21 cellular contexts compared by ENCODE assay signal in the genomic region with DNA sequence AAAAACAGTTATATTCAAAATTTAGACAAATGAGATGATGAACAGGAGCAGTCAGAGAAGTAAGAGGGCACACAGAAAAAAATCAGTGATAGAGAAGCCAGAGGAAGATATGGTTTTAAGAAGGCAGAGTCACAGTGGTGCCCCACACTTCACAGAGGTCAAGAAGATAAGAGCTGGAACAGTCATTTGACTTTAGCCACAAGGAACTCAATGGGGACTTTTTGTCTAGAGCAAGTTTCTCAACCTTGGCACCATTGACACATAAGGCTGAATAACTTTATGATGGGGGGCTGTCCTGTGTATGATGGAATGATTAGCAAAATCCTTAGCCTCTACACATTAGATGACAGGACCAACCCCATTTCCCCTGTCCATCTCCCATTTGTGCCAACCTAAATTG.
A peak's percentile ranks its signal among the peaks of the same experiment; 100 is the strongest.
DNase-seq lines count a peak whose midpoint lies in the region; ATAC-seq and TF ChIP-seq lines count a peak whose summit lies in the region.
"Had no signal": no experiment of that assay in that cellular context is flagged by ENCODE, and none has a peak within 500 bp of the region (broad histone marks: within the 10 kb centered on the region; RNA-seq: fewer than 3 reads in every experiment).

No MANE protein-coding gene starts in this region.

- peak overlapping the region in 1 of 2 donors; percentile 4 for H3K4me3 Mint-ChIP-seq in activated T-cell treated with anti-CD3 and anti-CD28 coated beads, Interleukin-2, amount 50 U/mL, for 72 hours
- H3K4me3 Mint-ChIP-seq in activated T-cell treated with anti-CD3 and anti-CD28 coated beads, Interleukin-2, amount 50 U/mL, for 24 hours, result no peak overlapping the region
- H3K4me3 Mint-ChIP-seq: activated naive CD4-positive, alpha-beta T cell treated with anti-CD3 and anti-CD28 coated beads, Interleukin-2, amount 50 U/mL, for 24 hours; effector memory CD8-positive, alpha-beta T cell; neural progenitor cell; T-helper 17 cell had no signal

- peaks cover 0 to 2% of the 10 kb centered on the region in 2 donors for H3K9me3 Mint-ChIP-seq in activated T-cell treated with anti-CD3 and anti-CD28 coated beads, Interleukin-2, amount 50 U/mL, for 72 hours
- H3K9me3 Mint-ChIP-seq in activated T-cell treated with anti-CD3 and anti-CD28 coated beads, Interleukin-2, amount 50 U/mL, for 24 hours, result peaks cover 2% of the 10 kb centered on the region
- H3K9me3 Mint-ChIP-seq: neural progenitor cell had no signal

- H2BK5ac ChIP-seq in mesenchymal stem cell (ENCODE audit: low read depth, low read length, poor library complexity, severe bottlenecking), result no peak overlapping the region

- H3K27me3 Mint-ChIP-seq in activated T-cell treated with anti-CD3 and anti-CD28 coated beads, Interleukin-2, amount 50 U/mL, for 72 hours (ENCODE audit: low read depth), result no peaks in the 10 kb centered on the region
- no peaks in the 10 kb centered on the region for H3K27me3 Mint-ChIP-seq in activated T-cell treated with anti-CD3 and anti-CD28 coated beads, Interleukin-2, amount 50 U/mL, for 24 hours
- H3K27me3 Mint-ChIP-seq: activated naive CD4-positive, alpha-beta T cell treated with anti-CD3 and anti-CD28 coated beads, Interleukin-2, amount 50 U/mL, for 24 hours; effector memory CD8-positive, alpha-beta T cell; T-helper 17 cell had no signal

- DNase-seq in activated T-cell treated with anti-CD3 and anti-CD28 coated beads, Interleukin-2, amount 50 U/mL, for 72 hours, result no peak
- no peak for DNase-seq in activated T-cell treated with anti-CD3 and anti-CD28 coated beads, Interleukin-2, amount 50 U/mL, for 24 hours
- DNase-seq in OCI-M1 (lab: John Stamatoyannopoulos, UW) (peak; percentile 18), SK-N-DZ (ENCODE audit: low spot score) (no peak), occipital lobe (lab: John Stamatoyannopoulos, UW) (no peak), mesenchymal stem cell (no peak), tibial nerve (ENCODE audit: low spot score in 2 of 2) (no peak)
- DNase-seq: activated CD8-positive, alpha-beta memory T cell treated with anti-CD3 and anti-CD28 coated beads, Interleukin-2, amount 50 U/mL, for 48 hours; effector memory CD8-positive, alpha-beta T cell; KBM-7; kidney; mesendoderm; NCI-H1092 treated with DMSO at 0.1 percent for 48 hours; retina; Right ventricle myocardium superior; T-helper 17 cell had no signal

- no peak overlapping the region for H4K8ac ChIP-seq in mesenchymal stem cell (ENCODE audit: low read length)

- H3K4me1 Mint-ChIP-seq in activated T-cell treated with anti-CD3 and anti-CD28 coated beads, Interleukin-2, amount 50 U/mL, for 72 hours (ENCODE audit: low read depth), result peaks cover 14% of the 10 kb centered on the region
- peaks cover 13% of the 10 kb centered on the region for H3K4me1 Mint-ChIP-seq in activated T-cell treated with anti-CD3 and anti-CD28 coated beads, Interleukin-2, amount 50 U/mL, for 24 hours (ENCODE audit: low read depth)
- H3K4me1 Mint-ChIP-seq: T-helper 17 cell had no signal

- H3K9ac ChIP-seq in mesenchymal stem cell (ENCODE audit: low read length), result no peak overlapping the region
- H3K9ac ChIP-seq: neural progenitor cell had no signal

- no peak for TF ChIP-seq EP300 in tibial nerve (IDR thresholded peaks at IDR 0.05)

- TF ChIP-seq CTCF in tibial nerve (IDR thresholded peaks at IDR 0.05), result no peak

- H3K4me1 ChIP-seq in mesenchymal stem cell (ENCODE audit: control insufficient read depth, insufficient read depth, low read depth, low read length) (no peaks in the 10 kb centered on the region), tibial nerve (peaks cover 0 to 5% (median 0%) of the 10 kb centered on the region in 4 donors)

- H3K23ac ChIP-seq in mesenchymal stem cell (ENCODE audit: low read length in 2 of 2), result no peak overlapping the region

- H2AFZ ChIP-seq in mesenchymal stem cell (ENCODE audit: low read depth, low read length), result no peak overlapping the region
- H2AFZ ChIP-seq: neural progenitor cell had no signal

- no peak overlapping the region for H2BK12ac ChIP-seq in mesenchymal stem cell (ENCODE audit: low read length in 2 of 2)

- no peak overlapping the region for H2BK120ac ChIP-seq in mesenchymal stem cell (ENCODE audit: low read depth, low read length)

- H3K4me3 ChIP-seq in mesenchymal stem cell (ENCODE audit: insufficient read depth in 1 of 2, low read depth in 1 of 2, low read length in 2 of 2) (no peak overlapping the region), tibial nerve (no peak overlapping the region)
- H3K4me3 ChIP-seq: neural progenitor cell had no signal

- H2AK5ac ChIP-seq in mesenchymal stem cell (ENCODE audit: low read length, severe bottlenecking), result no peak overlapping the region

- H3K9me3 ChIP-seq in mesenchymal stem cell (ENCODE audit: control insufficient read depth, low read length) (no peaks in the 10 kb centered on the region), tibial nerve (no peaks in the 10 kb centered on the region)

- H3K27ac Mint-ChIP-seq in activated T-cell treated with anti-CD3 and anti-CD28 coated beads, Interleukin-2, amount 50 U/mL, for 72 hours, result no peak overlapping the region
- no peak overlapping the region for H3K27ac Mint-ChIP-seq in activated T-cell treated with anti-CD3 and anti-CD28 coated beads, Interleukin-2, amount 50 U/mL, for 24 hours
- H3K27ac Mint-ChIP-seq: effector memory CD8-positive, alpha-beta T cell; neural progenitor cell; T-helper 17 cell had no signal

- H3K4me2 ChIP-seq in mesenchymal stem cell (ENCODE audit: low read length, poor library complexity, severe bottlenecking), result no peak overlapping the region
- H3K4me2 ChIP-seq: neural progenitor cell had no signal

- peak; percentile 79 to 92 for ATAC-seq in activated T-cell treated with anti-CD3 and anti-CD28 coated beads, Interleukin-2, amount 50 U/mL, for 72 hours (replicated peaks in 1 of 2)
- peak; percentile 69 for ATAC-seq in HG02623 (IDR thresholded peaks at IDR 0.05; ENCODE audit: unreplicated experiment)
- ATAC-seq: effector memory CD8-positive, alpha-beta T cell; T-helper 17 cell had no signal

- H3K27ac ChIP-seq in mesenchymal stem cell (ENCODE audit: low read length, poor library complexity, severe bottlenecking), result no peak overlapping the region
- H3K27ac ChIP-seq in tibial nerve, result no peak overlapping the region
- H3K27ac ChIP-seq: C4-2B, HL-60, neural progenitor cell had no signal

- H3K36me3 ChIP-seq in mesenchymal stem cell (ENCODE audit: control insufficient read depth in 1 of 2, insufficient read depth in 2 of 2, low read depth in 1 of 2, low read length in 2 of 2), result no peaks in the 10 kb centered on the region
- no peaks in the 10 kb centered on the region for H3K36me3 ChIP-seq in tibial nerve
- H3K36me3 ChIP-seq: neural progenitor cell had no signal

- H2BK15ac ChIP-seq in mesenchymal stem cell (ENCODE audit: low read depth, poor library complexity, severe bottlenecking), result no peak overlapping the region

- H3K27me3 ChIP-seq in mesenchymal stem cell (ENCODE audit: control insufficient read depth in 1 of 2, insufficient read depth in 1 of 2, low read length in 2 of 2), result peaks cover 0 to 7% of the 10 kb centered on the region in 2 experiments
- no peaks in the 10 kb centered on the region for H3K27me3 ChIP-seq in tibial nerve
- H3K27me3 ChIP-seq: neural progenitor cell had no signal

- no peak overlapping the region for H4K91ac ChIP-seq in mesenchymal stem cell (ENCODE audit: low read length)

- H3K36me3 Mint-ChIP-seq in activated T-cell treated with anti-CD3 and anti-CD28 coated beads, Interleukin-2, amount 50 U/mL, for 72 hours (ENCODE audit: insufficient read depth in 2 of 2), result peaks cover 0 to 6% of the 10 kb centered on the region in 2 donors
- H3K36me3 Mint-ChIP-seq in activated T-cell treated with anti-CD3 and anti-CD28 coated beads, Interleukin-2, amount 50 U/mL, for 24 hours (ENCODE audit: low read depth), result no peaks in the 10 kb centered on the region
- H3K36me3 Mint-ChIP-seq: neural progenitor cell had no signal

- no peak overlapping the region for H3K4ac ChIP-seq in mesenchymal stem cell (ENCODE audit: low read depth in 1 of 2, low read length in 2 of 2)

- no peak for TF ChIP-seq POLR2A in tibial nerve (IDR thresholded peaks at IDR 0.05)

- no peak overlapping the region for H3K18ac ChIP-seq in mesenchymal stem cell (ENCODE audit: low read depth in 1 of 2, low read length in 2 of 2)

- H3K14ac ChIP-seq in mesenchymal stem cell (ENCODE audit: low read length in 2 of 2), result no peak overlapping the region

- no peaks in the 10 kb centered on the region for H3K79me1 ChIP-seq in mesenchymal stem cell (replicated peaks; ENCODE audit: low read length, poor library complexity, severe bottlenecking)
